Comparison of ENCODE assay signal across 9 cellular contexts in genomic region chr2:68925298-68925885, GRCh38. TPM values are rescaled to one million over a fixed set of nuclear protein-coding genes. Genes with fewer than 3 reads are reported as not detected.
DNase-seq lines count a peak whose midpoint lies in the region; ATAC-seq, FAIRE-seq and TF ChIP-seq lines count a peak whose summit lies in the region.
"Had no signal": no experiment of that assay in that cellular context is flagged by ENCODE, and none has a peak within 500 bp of the region (broad histone marks: within the 10 kb centered on the region; RNA-seq: fewer than 3 reads in every experiment).

No MANE protein-coding gene starts in this region.

- H3K36me3 ChIP-seq in Caco-2 (ENCODE audit: control insufficient read depth, insufficient read depth, low read length) (no peaks in the 10 kb centered on the region), GM23338 (ENCODE audit: insufficient read depth) (no peaks in the 10 kb centered on the region), uterus (no peaks in the 10 kb centered on the region)

- H3K27ac ChIP-seq in GM23338 (ENCODE audit: low read depth) (no peak overlapping the region), uterus (no peak overlapping the region)

- peak; percentile 87 for ATAC-seq in GM23338

- H3K4me3 ChIP-seq in Caco-2 (ENCODE audit: low read depth, low read length) (no peak overlapping the region), GM23338 (no peak overlapping the region), uterus (no peak overlapping the region)

- H3K27me3 Mint-ChIP-seq in Caco-2 (ENCODE audit: insufficient read depth, unreplicated experiment) (peaks cover 10% of the 10 kb centered on the region), GM23338 (ENCODE audit: insufficient read depth, low read depth, poor library complexity) (peaks cover 2% of the 10 kb centered on the region)

- H3K36me3 Mint-ChIP-seq in Caco-2 (ENCODE audit: insufficient read depth, unreplicated experiment) (no peaks in the 10 kb centered on the region), GM23338 (ENCODE audit: low read depth) (no peaks in the 10 kb centered on the region)

- H4K20me1 ChIP-seq in GM23338 (replicated peaks; ENCODE audit: insufficient read depth): no peaks in the 10 kb centered on the region

- H3K27me3 ChIP-seq in Caco-2 (replicated peaks; ENCODE audit: control insufficient read depth, insufficient read depth, low read length) (no peaks in the 10 kb centered on the region), GM23338 (ENCODE audit: insufficient read depth) (no peaks in the 10 kb centered on the region), uterus (no peaks in the 10 kb centered on the region)

- no peaks in the 10 kb centered on the region for H3K4me1 Mint-ChIP-seq in Caco-2 (ENCODE audit: low read depth, unreplicated experiment)
- peaks cover 4% of the 10 kb centered on the region; the same call in 2 of the 3 replicates for H3K4me1 Mint-ChIP-seq in GM23338

- H3K4me2 ChIP-seq in GM23338: no peak overlapping the region

- intact Hi-C loops in Caco-2 (cut with micrococcal nuclease; ENCODE audit: unreplicated experiment) (loop anchor here (1.0 kb wide), 3 partner anchors 174 to 462 kb away; no protein-coding TSS in a partner anchor), uterus (cut with DNase I; ENCODE audit: low total_unique reads) (loop anchor here (5.0 kb wide), 1 partner anchor 173 kb away; no protein-coding TSS in a partner anchor)

- DNase-seq in Caco-2 (peak in 1 of 2 experiments; percentile 63), GM23338 (ENCODE audit: low spot score) (peak; percentile 84), NCI-H2227 (lab: John Stamatoyannopoulos, UW; ENCODE audit: unreplicated experiment) (peak; percentile 70), myocyte (ENCODE audit: low read depth) (peak; percentile 66), uterus (no peak), KG1 (lab: John Stamatoyannopoulos, UW) (no peak)
- peak; percentile 47 to 72 for DNase-seq in activated CD4-positive, alpha-beta T cell treated with anti-CD3 and anti-CD28 coated beads for 4 hours

- CTCF ChIA-PET in Caco-2 (lab: Charles Lee): interaction anchor here (0.6 to 1.8 kb wide), 10 partner anchors 17 to 462 kb away, joined by 3 to 30 read pairs (median 5); partner anchors contain the start of genes APLF and FBXO48

- no peak overlapping the region for H2AFZ ChIP-seq in GM23338

- H3K4me1 ChIP-seq in Caco-2 (no peaks in the 10 kb centered on the region), GM23338 (ENCODE audit: insufficient read depth) (no peaks in the 10 kb centered on the region; the same call in 1 of the 2 replicates), uterus (no peaks in the 10 kb centered on the region)

- H3K79me2 ChIP-seq in GM23338 (replicated peaks; ENCODE audit: insufficient read depth): no peaks in the 10 kb centered on the region

- no peaks in the 10 kb centered on the region for H3K9me3 Mint-ChIP-seq in Caco-2 (ENCODE audit: unreplicated experiment)
- no peaks in the 10 kb centered on the region; the same call in 2 of the 3 replicates for H3K9me3 Mint-ChIP-seq in GM23338

- no peaks in the 10 kb centered on the region for H3F3A ChIP-seq in GM23338 (replicated peaks; ENCODE audit: low read depth)

- H3K9me3 ChIP-seq in Caco-2 (no peaks in the 10 kb centered on the region), uterus (no peaks in the 10 kb centered on the region)

- TF ChIP-seq POLR2A in uterus (IDR thresholded peaks at IDR 0.05): no peak

- BruUV-seq in Caco-2 (replicated peaks; lab: Mats Ljungman, UMichigan): no TSS peak

- no peaks in the 10 kb centered on the region for H3K9me2 ChIP-seq in GM23338 (ENCODE audit: insufficient read depth)

- no peak overlapping the region for H3K27ac Mint-ChIP-seq in Caco-2 (ENCODE audit: unreplicated experiment)
- H3K27ac Mint-ChIP-seq in GM23338: no peak overlapping the region

- POLR2A ChIA-PET in Caco-2 (lab: Charles Lee): no interaction called here

- TF ChIP-seq CTCF in Caco-2 (IDR thresholded peaks at IDR 0.05; ENCODE audit: insufficient read depth in 1 of 2, low read depth in 1 of 2, low read length in 1 of 2, severe bottlenecking in 1 of 2, unreplicated experiment in 1 of 2) (peak; percentile 87 to 88), GM23338 (conservative IDR thresholded peaks at IDR 0.05; ENCODE audit: low read depth in 2 of 2) (peak; percentile 84 to 91), uterus (IDR thresholded peaks at IDR 0.05) (peak; percentile 73 to 88 (median 84))

- peak; percentile 12 for FAIRE-seq in endometrium (lab: Jason Lieb, UNC)

- H3K4me3 Mint-ChIP-seq in Caco-2 (ENCODE audit: unreplicated experiment) (no peak overlapping the region), GM23338 (no peak overlapping the region)

TF ChIP-seq in GM23338, 12 proteins besides CTCF, POLR2A, EP300 and RAD21:
- TF ChIP-seq REST (IDR thresholded peaks at IDR 0.05; ENCODE audit: unreplicated experiment) (no peak), ZNF331 (CRISPR knock-in tag; IDR thresholded peaks at IDR 0.05; ENCODE audit: low read depth) (no peak), ZNF114 (CRISPR knock-in tag; IDR thresholded peaks at IDR 0.05) (no peak), NANOG (IDR thresholded peaks at IDR 0.05; ENCODE audit: borderline replicate concordance) (no peak)

RNA-seq across cellular contexts. Expression of gene GKN2, which starts 27.3 kb away (rescaled TPM):
- total RNA-seq in Caco-2 (2022): not detected in 2 replicates
- not detected in 2 replicates for total RNA-seq in GM23338 (2014; rRNA removed; shearing (Covaris generic))
- not detected in 2 replicates for polyA plus RNA-seq in GM23338 (2016; fragmentation: Nextera tagmentation; extraction: Ambion mirVana)
- not detected in 2 replicates for total RNA-seq in myocyte
- not detected for polyA plus RNA-seq in myocyte (2012)
- not detected for total RNA-seq in uterus
- total RNA-seq: T-helper 2 cell treated with Interferon-gamma antibody and Interleukin-4, amounts not matched to agents 100 ng/mL and 5 ng/mL, for 36 hours had no signal

RNA-seq across cellular contexts. Expression of gene GKN1, which starts 49.0 kb away (rescaled TPM):
- not detected in 2 replicates for total RNA-seq in Caco-2 (2022)
- not detected in 2 replicates for total RNA-seq in GM23338 (2014; rRNA removed; shearing (Covaris generic))
- polyA plus RNA-seq in GM23338 (2016; fragmentation: Nextera tagmentation; extraction: Ambion mirVana): not detected in 2 replicates
- not detected in 2 replicates for total RNA-seq in myocyte
- 0.10 TPM for polyA plus RNA-seq in myocyte (2012)
- total RNA-seq in uterus: not detected
- total RNA-seq: T-helper 2 cell treated with Interferon-gamma antibody and Interleukin-4, amounts not matched to agents 100 ng/mL and 5 ng/mL, for 36 hours had no signal

RNA-seq across cellular contexts. Expression of gene BMP10, which starts 54.2 kb away (rescaled TPM):
- total RNA-seq in Caco-2 (2022) (not detected in 2 replicates), myocyte (0.11 TPM in 1 of 2 replicates, not detected in the other), uterus (not detected)
- total RNA-seq in GM23338 (2014; rRNA removed; shearing (Covaris generic)): not detected in 2 replicates
- polyA plus RNA-seq in GM23338 (2016; fragmentation: Nextera tagmentation; extraction: Ambion mirVana): not detected in 2 replicates
- polyA plus RNA-seq in myocyte (2012): not detected

Comparison
In these comparisons a context has a peak if more than half of its experiments do, and no peak if none do; other contexts are left out.
1. DNase-seq: peak in GM23338 (single experiment), NCI-H2227 (single experiment), activated CD4-positive, alpha-beta T cell treated with anti-CD3 and anti-CD28 coated beads for 4 hours (2 of 2) and myocyte (single experiment); none in uterus (0 of 2) and KG1 (single experiment).
2. Peak in every context shown above with its lines, with median percentiles within 50 percentile points of each other: CTCF ChIP-seq.